ENCODE assay signal across 17 cellular contexts in genomic region chr11:114301927-114302326, GRCh38. TPM values are rescaled to one million over a fixed set of nuclear protein-coding genes. Genes with fewer than 3 reads are reported as not detected.
DNase-seq lines count a peak whose midpoint lies in the region; ATAC-seq and TF ChIP-seq lines count a peak whose summit lies in the region.
"Had no signal": no experiment of that assay in that cellular context is flagged by ENCODE, and none has a peak within 500 bp of the region (broad histone marks: within the 10 kb centered on the region; RNA-seq: fewer than 3 reads in every experiment).

No MANE protein-coding gene starts in this region.

- no peak for ATAC-seq in thoracic aorta (ENCODE audit: insufficient number of reproducible peaks, low FRiP score, low read depth)
- no peak for ATAC-seq in activated naive CD4-positive, alpha-beta T cell treated with anti-CD3 and anti-CD28 coated beads, Interleukin-2, amount 50 U/mL, for 72 hours

- peaks cover 7 to 17% of the 10 kb centered on the region in 2 donors for H3K9me3 Mint-ChIP-seq in activated naive CD4-positive, alpha-beta T cell treated with anti-CD3 and anti-CD28 coated beads, Interleukin-2, amount 50 U/mL, for 72 hours

- H3K27me3 ChIP-seq in GM23248 (replicated peaks; ENCODE audit: insufficient read depth) (no peaks in the 10 kb centered on the region), breast epithelium (no peaks in the 10 kb centered on the region), mesenchymal stem cell (ENCODE audit: control insufficient read depth in 1 of 2, insufficient read depth in 1 of 2, low read length in 2 of 2) (no peaks in the 10 kb centered on the region), thoracic aorta (replicated peaks; ENCODE audit: insufficient read depth) (no peaks in the 10 kb centered on the region), A673 (replicated peaks; ENCODE audit: insufficient read depth, low read depth, low read length, poor library complexity) (peaks cover 21% of the 10 kb centered on the region)
- H3K27me3 ChIP-seq: BLaER1 treated with 17β-estradiol and CSF1 and Interleukin-3, amounts not matched to agents 10 nM and 100 nM; MG63 had no signal

- in situ Hi-C loops in GM23248 (cut with MboI) = no loop called here

- H3K9ac ChIP-seq in GM23248 (peak overlapping the region; percentile 100), mesenchymal stem cell (ENCODE audit: low read length) (peak overlapping the region; percentile 100)
- H3K9ac ChIP-seq: BLaER1 treated with 17β-estradiol and CSF1 and Interleukin-3, amounts not matched to agents 10 nM and 100 nM had no signal

- H2BK5ac ChIP-seq in mesenchymal stem cell (ENCODE audit: low read depth, low read length, poor library complexity, severe bottlenecking) = no peak overlapping the region

- H4K91ac ChIP-seq in mesenchymal stem cell (ENCODE audit: low read length) = no peak overlapping the region

- H3K4me2 ChIP-seq in GM23248 (ENCODE audit: unreplicated experiment) = peak overlapping the region; percentile 97
- no peak overlapping the region for H3K4me2 ChIP-seq in mesenchymal stem cell (ENCODE audit: low read length, poor library complexity, severe bottlenecking)
- H3K4me2 ChIP-seq: BLaER1 treated with 17β-estradiol and CSF1 and Interleukin-3, amounts not matched to agents 10 nM and 100 nM had no signal

- intact Hi-C loops in breast epithelium (cut with DNase I; ENCODE audit: low total_unique reads) (no loop called here), A673 (cut with micrococcal nuclease; ENCODE audit: unreplicated experiment) (no loop called here)

- no TSS peak for BruUV-seq in A673 (replicated peaks; lab: Mats Ljungman, UMichigan)

- H3K27ac Mint-ChIP-seq in activated naive CD4-positive, alpha-beta T cell treated with anti-CD3 and anti-CD28 coated beads, Interleukin-2, amount 50 U/mL, for 72 hours = no peak overlapping the region
- H3K27ac Mint-ChIP-seq: HFFc6 had no signal

- no peak overlapping the region for H2BK15ac ChIP-seq in mesenchymal stem cell (ENCODE audit: low read depth, poor library complexity, severe bottlenecking)

- no peak overlapping the region for H3K23ac ChIP-seq in mesenchymal stem cell (ENCODE audit: low read length in 2 of 2)

- H3K9me3 ChIP-seq in GM23248 (ENCODE audit: low read depth) (no peaks in the 10 kb centered on the region), breast epithelium (peaks cover 0 to 24% of the 10 kb centered on the region in 2 donors), mesenchymal stem cell (ENCODE audit: control insufficient read depth, low read length) (peaks cover 12% of the 10 kb centered on the region), thoracic aorta (peaks cover 9% of the 10 kb centered on the region), A673 (ENCODE audit: low read depth, low read length, poor library complexity, severe bottlenecking) (no peaks in the 10 kb centered on the region)

- no peak for TF ChIP-seq CTCF in breast epithelium (IDR thresholded peaks at IDR 0.05)
- no peak for TF ChIP-seq CTCF in thoracic aorta (IDR thresholded peaks at IDR 0.05)
- no peak for TF ChIP-seq CTCF in A673 (conservative IDR thresholded peaks at IDR 0.05; ENCODE audit: low read depth, low read length)

- POLR2A ChIA-PET in A673 (lab: Charles Lee; ENCODE audit: low non-redundant PET) = no interaction called here

- no peak overlapping the region for H3K18ac ChIP-seq in mesenchymal stem cell (ENCODE audit: low read depth in 1 of 2, low read length in 2 of 2)

- no peaks in the 10 kb centered on the region for H3K9me2 ChIP-seq in GM23248 (ENCODE audit: insufficient read depth)

- no peak overlapping the region for H4K8ac ChIP-seq in mesenchymal stem cell (ENCODE audit: low read length)

- H2BK120ac ChIP-seq in mesenchymal stem cell (ENCODE audit: low read depth, low read length) = no peak overlapping the region

- CTCF ChIA-PET in A673 (lab: Charles Lee) = no interaction called here

- H4K20me1 ChIP-seq in GM23248 (ENCODE audit: insufficient read depth) = peaks cover 10% of the 10 kb centered on the region; the same call in 1 of the 2 replicates
- H4K20me1 ChIP-seq: BLaER1 treated with 17β-estradiol and CSF1 and Interleukin-3, amounts not matched to agents 10 nM and 100 nM had no signal

- H3K36me3 ChIP-seq in GM23248 (ENCODE audit: low read depth) = peaks cover 77% of the 10 kb centered on the region
- H3K36me3 ChIP-seq in breast epithelium = no peaks in the 10 kb centered on the region
- H3K36me3 ChIP-seq in mesenchymal stem cell (ENCODE audit: control insufficient read depth in 1 of 2, insufficient read depth in 2 of 2, low read depth in 1 of 2, low read length in 2 of 2) = peaks cover 16 to 76% of the 10 kb centered on the region in 2 experiments
- peaks cover 25% of the 10 kb centered on the region for H3K36me3 ChIP-seq in thoracic aorta
- no peaks in the 10 kb centered on the region for H3K36me3 ChIP-seq in A673 (ENCODE audit: insufficient read depth, low read length, poor library complexity, severe bottlenecking)
- H3K36me3 ChIP-seq: BLaER1 treated with 17β-estradiol and CSF1 and Interleukin-3, amounts not matched to agents 10 nM and 100 nM had no signal

- peaks cover 98% of the 10 kb centered on the region for H3K79me2 ChIP-seq in GM23248 (ENCODE audit: insufficient read depth)

- no peak overlapping the region for H3K4ac ChIP-seq in mesenchymal stem cell (ENCODE audit: low read depth in 1 of 2, low read length in 2 of 2)

- peaks cover 32% of the 10 kb centered on the region for H3K4me1 ChIP-seq in GM23248 (ENCODE audit: insufficient read depth)
- H3K4me1 ChIP-seq in breast epithelium = peaks cover 0 to 3% of the 10 kb centered on the region in 2 donors
- H3K4me1 ChIP-seq in mesenchymal stem cell (ENCODE audit: control insufficient read depth, insufficient read depth, low read depth, low read length) = peaks cover 5% of the 10 kb centered on the region
- peaks cover 15 to 30% of the 10 kb centered on the region in 2 donors for H3K4me1 ChIP-seq in thoracic aorta (ENCODE audit: control insufficient read depth in 1 of 2, low read depth in 2 of 2)
- H3K4me1 ChIP-seq in A673 (ENCODE audit: insufficient read depth, low read length, poor library complexity, severe bottlenecking) = no peaks in the 10 kb centered on the region
- H3K4me1 ChIP-seq: BLaER1 treated with 17β-estradiol and CSF1 and Interleukin-3, amounts not matched to agents 10 nM and 100 nM had no signal

- peaks cover 84% of the 10 kb centered on the region for H3F3A ChIP-seq in GM23248 (ENCODE audit: insufficient read depth)

- peaks cover 13 to 14% of the 10 kb centered on the region in 2 donors for H3K36me3 Mint-ChIP-seq in activated naive CD4-positive, alpha-beta T cell treated with anti-CD3 and anti-CD28 coated beads, Interleukin-2, amount 50 U/mL, for 72 hours

- H3K4me3 ChIP-seq in GM23248 (peak overlapping the region; percentile 99), breast epithelium (peak overlapping the region; percentile 60 to 74 (median 67)), mesenchymal stem cell (ENCODE audit: insufficient read depth in 1 of 2, low read depth in 1 of 2, low read length in 2 of 2) (peak overlapping the region in 1 of 2 experiments; percentile 92), thoracic aorta (peak overlapping the region; percentile 81), A673 (ENCODE audit: low read depth, low read length, poor library complexity, severe bottlenecking) (no peak overlapping the region)
- H3K4me3 ChIP-seq: BLaER1 treated with 17β-estradiol and CSF1 and Interleukin-3, amounts not matched to agents 10 nM and 100 nM; MG63 had no signal

- H2BK12ac ChIP-seq in mesenchymal stem cell (ENCODE audit: low read length in 2 of 2) = no peak overlapping the region

- no peak overlapping the region for H2AK5ac ChIP-seq in mesenchymal stem cell (ENCODE audit: low read length, severe bottlenecking)

- TF ChIP-seq POLR2A in breast epithelium (IDR thresholded peaks at IDR 0.05) = no peak

- H2AFZ ChIP-seq in GM23248 = no peak overlapping the region
- H2AFZ ChIP-seq in mesenchymal stem cell (ENCODE audit: low read depth, low read length) = no peak overlapping the region

- no peak for DNase-seq in GM23248
- no peak for DNase-seq in breast epithelium (ENCODE audit: low spot score in 2 of 2)
- DNase-seq in mesenchymal stem cell = no peak
- no peak for DNase-seq in thoracic aorta (ENCODE audit: low spot score)
- no peak for DNase-seq in NCI-H1092 (lab: John Stamatoyannopoulos, UW)
- no peak for DNase-seq in A673 (ENCODE audit: low spot score)
- no peak for DNase-seq in activated naive CD4-positive, alpha-beta T cell treated with anti-CD3 and anti-CD28 coated beads, Interleukin-2, amount 50 U/mL, for 72 hours (ENCODE audit: low spot score in 2 of 2)
- DNase-seq: DMS 273 treated with DMSO at 0.1 percent for 48 hours, HFFc6, KG1, MG63, NCI-H1105, NCI-H187, NCI-H446 treated with DMSO at 0.1 percent for 48 hours, NCI-H748 treated with DMSO at 0.1 percent for 48 hours had no signal

- no peaks in the 10 kb centered on the region for H3K79me1 ChIP-seq in mesenchymal stem cell (replicated peaks; ENCODE audit: low read length, poor library complexity, severe bottlenecking)

- H3K27ac ChIP-seq in GM23248 = peak overlapping the region; percentile 100
- H3K27ac ChIP-seq in breast epithelium = peak overlapping the region in 1 of 2 donors; percentile 9
- peak overlapping the region; percentile 65 for H3K27ac ChIP-seq in mesenchymal stem cell (ENCODE audit: low read length, poor library complexity, severe bottlenecking)
- H3K27ac ChIP-seq in thoracic aorta = peak overlapping the region in 1 of 2 donors; percentile 22
- H3K27ac ChIP-seq in A673 (ENCODE audit: low read depth, low read length, poor library complexity, severe bottlenecking) = no peak overlapping the region
- H3K27ac ChIP-seq: BLaER1 treated with 17β-estradiol and CSF1 and Interleukin-3, amounts not matched to agents 10 nM and 100 nM had no signal

- no peak overlapping the region for H3K14ac ChIP-seq in mesenchymal stem cell (ENCODE audit: low read length in 2 of 2)

RNA-seq across cellular contexts. Expression of gene NNMT, which starts 5.7 kb away (rescaled TPM):
- total RNA-seq in GM23248 (2014; rRNA removed; shearing (Covaris generic)) = 809 and 1,043 TPM in 2 replicates
- 1,317 and 1,390 TPM in 2 replicates for polyA plus RNA-seq in GM23248 (2016; fragmentation: Nextera tagmentation; extraction: Ambion mirVana)
- total RNA-seq in breast epithelium = 1,000 to 10,000 TPM in 2 of 3 donors, 100 to 1,000 TPM in 1; 987 to 2,750 (median 1,078) TPM
- 700 TPM for polyA plus RNA-seq in mesenchymal stem cell (2013, experiment 1 of 2)
- polyA plus RNA-seq in mesenchymal stem cell (2013, experiment 2 of 2) = 645 TPM
- 1,000 to 10,000 TPM in 1 of 2 donors, 100 to 1,000 TPM in 1; 583 to 1,213 TPM for total RNA-seq in thoracic aorta
- 0.64 TPM in 1 of 2 replicates, not detected in the other for total RNA-seq in A673 (2021)
- total RNA-seq in activated naive CD4-positive, alpha-beta T cell treated with anti-CD3 and anti-CD28 coated beads, Interleukin-2, amount 50 U/mL, for 72 hours = not detected
- total RNA-seq: H1 had no signal
- polyA plus RNA-seq: H1 had no signal

Comparison
In these comparisons a context has a peak if more than half of its experiments do, and no peak if none do; other contexts are left out.
1. RNA of gene NNMT, which starts 5.7 kb away (total RNA-seq): 583 to 1,213 TPM in thoracic aorta, 987 to 2,750 TPM in breast epithelium and 809 to 1,043 TPM in GM23248; 0.64 TPM in A673 and not detected in activated naive CD4-positive, alpha-beta T cell treated with anti-CD3 and anti-CD28 coated beads, Interleukin-2, amount 50 U/mL, for 72 hours; every median in the first group is over 100 times any median in the second.